Comparison of ENCODE assay signal across 32 cellular contexts in the genomic region with DNA sequence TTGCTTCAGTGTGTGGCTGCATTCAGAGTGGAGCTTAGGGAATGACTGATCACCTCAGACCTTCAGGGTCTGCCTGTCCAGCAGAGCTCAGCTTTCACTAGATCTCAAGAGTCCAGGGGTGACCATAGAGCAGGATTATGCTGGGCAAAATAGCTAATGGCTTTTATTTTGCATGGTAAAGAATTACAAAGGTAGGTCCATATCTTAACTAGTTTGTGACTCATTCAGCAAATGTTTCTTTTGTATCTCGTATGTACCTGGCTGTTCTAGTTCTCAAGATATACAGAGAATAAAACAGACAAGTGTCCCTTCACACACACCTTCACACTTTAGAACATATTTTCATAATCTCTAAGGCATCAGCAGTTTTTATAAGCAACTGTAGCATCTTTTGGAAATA.
"Had no signal": no experiment of that assay in that cellular context is flagged by ENCODE, and none has a peak within 500 bp of the region (broad histone marks: within the 10 kb centered on the region; RNA-seq: fewer than 3 reads in every experiment).

No MANE protein-coding gene starts in this region.

- H3K27ac Mint-ChIP-seq: activated B cell treated with CpG ODN at 0.5 μM for 24 hours; activated CD4-positive, alpha-beta memory T cell treated with anti-CD3 and anti-CD28 coated beads, Interleukin-2, amount 10 ng/mL, durations not matched to agents 7 days and 5 days; activated CD8-positive, alpha-beta memory T cell treated with anti-CD3 and anti-CD28 coated beads, Interleukin-2, amount 10 ng/mL, durations not matched to agents 7 days and 5 days; activated naive CD4-positive, alpha-beta T cell treated with anti-CD3 and anti-CD28 coated beads, Interleukin-2, amount 10 ng/mL, durations not matched to agents 7 days and 5 days; activated naive CD8-positive, alpha-beta T cell; activated naive CD8-positive, alpha-beta T cell treated with anti-CD3 and anti-CD28 coated beads, Interleukin-2, amount 50 U/mL, for 24 hours had no signal

- H3K4me3 Mint-ChIP-seq: activated B cell treated with CpG ODN at 0.5 μM for 24 hours; activated CD4-positive, alpha-beta memory T cell treated with anti-CD3 and anti-CD28 coated beads, Interleukin-2, amount 10 ng/mL, durations not matched to agents 7 days and 5 days; activated CD8-positive, alpha-beta memory T cell treated with anti-CD3 and anti-CD28 coated beads, Interleukin-2, amount 10 ng/mL, durations not matched to agents 7 days and 5 days; activated naive CD4-positive, alpha-beta T cell treated with anti-CD3 and anti-CD28 coated beads, Interleukin-2, amount 10 ng/mL, durations not matched to agents 7 days and 5 days; activated naive CD8-positive, alpha-beta T cell; activated naive CD8-positive, alpha-beta T cell treated with anti-CD3 and anti-CD28 coated beads, Interleukin-2, amount 50 U/mL, for 24 hours; central memory CD8-positive, alpha-beta T cell had no signal

- H3K36me3 Mint-ChIP-seq: activated CD8-positive, alpha-beta memory T cell treated with anti-CD3 and anti-CD28 coated beads, Interleukin-2, amount 10 ng/mL, durations not matched to agents 7 days and 5 days; activated naive CD4-positive, alpha-beta T cell treated with anti-CD3 and anti-CD28 coated beads, Interleukin-2, amount 10 ng/mL, durations not matched to agents 7 days and 5 days; activated naive CD8-positive, alpha-beta T cell had no signal

- H3K4me2 ChIP-seq: PC-9 had no signal

- H3K27me3 ChIP-seq: brain microvascular endothelial cell, cardiac muscle cell, MG63 had no signal

- H3K36me3 ChIP-seq: brain microvascular endothelial cell, cardiac muscle cell, MG63 had no signal

- H3K4me1 Mint-ChIP-seq: activated B cell treated with CpG ODN at 0.5 μM for 24 hours; activated CD4-positive, alpha-beta memory T cell treated with anti-CD3 and anti-CD28 coated beads, Interleukin-2, amount 10 ng/mL, durations not matched to agents 7 days and 5 days; activated CD8-positive, alpha-beta memory T cell treated with anti-CD3 and anti-CD28 coated beads, Interleukin-2, amount 10 ng/mL, durations not matched to agents 7 days and 5 days; activated naive CD4-positive, alpha-beta T cell treated with anti-CD3 and anti-CD28 coated beads, Interleukin-2, amount 10 ng/mL, durations not matched to agents 7 days and 5 days; activated naive CD8-positive, alpha-beta T cell treated with anti-CD3 and anti-CD28 coated beads, Interleukin-2, amount 50 U/mL, for 24 hours; central memory CD8-positive, alpha-beta T cell had no signal

- H3K9me3 ChIP-seq: MG63 had no signal

- H3K27ac ChIP-seq: brain microvascular endothelial cell, cardiac muscle cell, PC-9, VCaP had no signal

- H3K4me3 ChIP-seq: cardiac muscle cell, MG63, PC-9 had no signal

- H2AFZ ChIP-seq: PC-9 had no signal

- DNase-seq: activated B cell treated with CpG ODN at 0.5 μM for 24 hours; activated CD4-positive, alpha-beta memory T cell treated with anti-CD3 and anti-CD28 coated beads, Interleukin-2, amount 10 ng/mL, durations not matched to agents 7 days and 5 days; activated CD4-positive, alpha-beta T cell treated with anti-CD3 and anti-CD28 coated beads for 1 hour; activated CD4-positive, alpha-beta T cell treated with anti-CD3 and anti-CD28 coated beads for 48 hours; activated CD8-positive, alpha-beta memory T cell treated with anti-CD3 and anti-CD28 coated beads for 24 hours; activated CD8-positive, alpha-beta memory T cell treated with anti-CD3 and anti-CD28 coated beads, Interleukin-2, amount 10 ng/mL, durations not matched to agents 7 days and 5 days; activated CD8-positive, alpha-beta memory T cell treated with anti-CD3 and anti-CD28 coated beads, Interleukin-2, amount 50 U/mL, for 48 hours; activated effector memory CD4-positive, alpha-beta T cell treated with Interleukin-2 at 50 U/mL for 16 hours; activated naive CD4-positive, alpha-beta T cell treated with anti-CD3 and anti-CD28 coated beads, Interleukin-2, amount 10 ng/mL, durations not matched to agents 7 days and 5 days; activated naive CD8-positive, alpha-beta T cell treated with anti-CD3 and anti-CD28 coated beads, Interleukin-2, amount 50 U/mL, for 24 hours; activated T-cell treated with anti-CD3 and anti-CD28 coated beads, Interleukin-2, amount 50 U/mL, for 48 hours; brain microvascular endothelial cell; Kasumi-1; KG1; MG63; MV-4-11; NCI-H1092; NCI-H1436 treated with DMSO at 0.1 percent for 48 hours; NCI-H1694 treated with DMSO at 0.1 percent for 48 hours; NCI-H2029; NCI-H345; NCI-H524 treated with DMSO at 0.1 percent for 48 hours; PC-9; Right ventricle myocardium superior; SW 1271; T-helper 1 cell; T-helper 2 cell; T-helper 9 cell had no signal

- H3K9me3 Mint-ChIP-seq: activated B cell treated with CpG ODN at 0.5 μM for 24 hours; activated CD4-positive, alpha-beta memory T cell treated with anti-CD3 and anti-CD28 coated beads, Interleukin-2, amount 10 ng/mL, durations not matched to agents 7 days and 5 days; activated naive CD4-positive, alpha-beta T cell treated with anti-CD3 and anti-CD28 coated beads, Interleukin-2, amount 10 ng/mL, durations not matched to agents 7 days and 5 days; activated naive CD8-positive, alpha-beta T cell treated with anti-CD3 and anti-CD28 coated beads, Interleukin-2, amount 50 U/mL, for 24 hours; central memory CD8-positive, alpha-beta T cell had no signal

- H3K27me3 Mint-ChIP-seq: activated B cell treated with CpG ODN at 0.5 μM for 24 hours; activated naive CD8-positive, alpha-beta T cell treated with anti-CD3 and anti-CD28 coated beads, Interleukin-2, amount 50 U/mL, for 24 hours; central memory CD8-positive, alpha-beta T cell had no signal
